8 cellular contexts compared by ENCODE assay signal in genomic region chr15:84477550-84477949, GRCh38.
DNase-seq lines count a peak whose midpoint lies in the region; ATAC-seq, FAIRE-seq and TF ChIP-seq lines count a peak whose summit lies in the region.
"Not testable (repeated sequence)": the region's sequence is repeated elsewhere in the genome, so short reads cannot be mapped to it uniquely, and the experiment has no call there.

No MANE protein-coding gene starts in this region.

- H3K4me1 Mint-ChIP-seq in activated naive CD8-positive, alpha-beta T cell treated with anti-CD3 and anti-CD28 coated beads, Interleukin-2, amount 50 U/mL, for 24 hours; stimulated activated naive CD8-positive, alpha-beta T cell treated with anti-CD3 and anti-CD28 coated beads, Interleukin-15, amount 100 ng/mL, for 72 hours: not testable (repeated sequence)

- not testable (repeated sequence) for H3K27ac ChIP-seq in HCT116 (ENCODE audit: low read depth, low read length); PC-3 (ENCODE audit: low read length); HepG2 (ENCODE audit: extremely low read length, insufficient read depth, low read length)

- H3F3A ChIP-seq in PC-3 (ENCODE audit: low read length, unreplicated experiment): not testable (repeated sequence)

- not testable (repeated sequence) for TF ChIP-seq POLR2A in GM18505 (IDR thresholded peaks at IDR 0.05; ENCODE audit: borderline replicate concordance, extremely low read depth, insufficient read depth, insufficient read length); HCT116 (IDR thresholded peaks at IDR 0.05; ENCODE audit: borderline replicate concordance, extremely low read depth, insufficient read depth, insufficient read length); HepG2 (IDR thresholded peaks at IDR 0.05; ENCODE audit: insufficient read depth in 1 of 2, low read depth in 2 of 2, low read length in 2 of 2)

- not testable (repeated sequence) for H2AFZ ChIP-seq in HCT116 (ENCODE audit: low read depth, low read length, poor library complexity, severe bottlenecking); PC-3 (ENCODE audit: low read length); HepG2 (ENCODE audit: low read length)

- H3K36me3 ChIP-seq in HCT116 (ENCODE audit: control insufficient read depth in 1 of 2, insufficient read depth in 2 of 2, low read length in 2 of 2); PC-3 (ENCODE audit: low read depth, low read length); HepG2 (replicated peaks in 1 of 2; ENCODE audit: control insufficient read depth in 1 of 2, insufficient read depth in 2 of 2, low read length in 2 of 2): not testable (repeated sequence)

- not testable (repeated sequence) for H3K27me3 Mint-ChIP-seq in activated naive CD8-positive, alpha-beta T cell treated with anti-CD3 and anti-CD28 coated beads, Interleukin-2, amount 50 U/mL, for 24 hours; stimulated activated naive CD8-positive, alpha-beta T cell treated with anti-CD3 and anti-CD28 coated beads, Interleukin-15, amount 100 ng/mL, for 72 hours

- WGBS in HepG2 (ENCODE audit: low lambda C conversion rate): no CpG with 5 or more reads among the region's 8 CpGs

- TF ChIP-seq EP300 in HepG2 (IDR thresholded peaks at IDR 0.05; ENCODE audit: low read depth in 2 of 2, low read length in 2 of 2); HepG2 (CRISPR knock-in tag; IDR thresholded peaks at IDR 0.05; ENCODE audit: borderline replicate concordance): not testable (repeated sequence)

- not testable (repeated sequence) for TF ChIP-seq RAD21 in HCT116 (IDR thresholded peaks at IDR 0.05; ENCODE audit: low read depth); HepG2 (CRISPR knock-in tag; IDR thresholded peaks at IDR 0.05)

- ATAC-seq in GM18505 (IDR thresholded peaks at IDR 0.05; ENCODE audit: unreplicated experiment) (peak; percentile 65), GM19468 (IDR thresholded peaks at IDR 0.05; ENCODE audit: extremely low read depth, unreplicated experiment) (peak; percentile 76), HCT116 (peak; percentile 96), HG03066 (IDR thresholded peaks at IDR 0.05; ENCODE audit: low read depth, unreplicated experiment) (peak; percentile 63), PC-3 (peak; percentile 95), HepG2 (peak; percentile 95)
- peak; percentile 96 for ATAC-seq in activated naive CD8-positive, alpha-beta T cell treated with anti-CD3 and anti-CD28 coated beads, Interleukin-2, amount 50 U/mL, for 24 hours
- peak; percentile 83 for ATAC-seq in stimulated activated naive CD8-positive, alpha-beta T cell treated with anti-CD3 and anti-CD28 coated beads, Interleukin-15, amount 100 ng/mL, for 72 hours

- in situ Hi-C loops in HepG2 (cut with HindIII; ENCODE audit: extremely low pct_ligation_motif_present, low pct_unique_long_range_greater_than_20kb): not testable (repeated sequence)

- not testable (repeated sequence) for H3K27ac Mint-ChIP-seq in activated naive CD8-positive, alpha-beta T cell treated with anti-CD3 and anti-CD28 coated beads, Interleukin-2, amount 50 U/mL, for 24 hours; stimulated activated naive CD8-positive, alpha-beta T cell treated with anti-CD3 and anti-CD28 coated beads, Interleukin-15, amount 100 ng/mL, for 72 hours

- not testable (repeated sequence) for H3K4me3 Mint-ChIP-seq in activated naive CD8-positive, alpha-beta T cell treated with anti-CD3 and anti-CD28 coated beads, Interleukin-2, amount 50 U/mL, for 24 hours; stimulated activated naive CD8-positive, alpha-beta T cell treated with anti-CD3 and anti-CD28 coated beads, Interleukin-15, amount 100 ng/mL, for 72 hours

- not testable (repeated sequence) for H3K9me3 ChIP-seq in HCT116 (ENCODE audit: control insufficient read depth in 1 of 2, insufficient read depth in 1 of 2, low read depth in 1 of 2, low read length in 2 of 2); PC-3 (ENCODE audit: low read length); HepG2 (ENCODE audit: low read length)

- POLR2A ChIA-PET in HCT116 (lab: Charles Lee); PC-3 (lab: Charles Lee; ENCODE audit: unreplicated experiment); HepG2 (lab: Yijun Ruan, JAX): not testable (repeated sequence)

- not testable (repeated sequence) for H3K4me3 ChIP-seq in HCT116 (replicated peaks in 1 of 2; ENCODE audit: low read depth in 1 of 2, low read length in 2 of 2); PC-3 (ENCODE audit: low read length); HepG2 (replicated peaks in 1 of 3; ENCODE audit: insufficient read depth in 1 of 3, low read depth in 2 of 3, low read length in 3 of 3)

- CTCF ChIA-PET in HCT116 (lab: Charles Lee); PC-3 (lab: Charles Lee); HepG2 (lab: Yijun Ruan, JAX; ENCODE audit: low intra/inter-chr PET ratio, low total read pairs): not testable (repeated sequence)

- H3K4me1 ChIP-seq in HCT116 (ENCODE audit: control insufficient read depth in 1 of 2, insufficient read depth in 2 of 2, low read length in 2 of 2); PC-3 (ENCODE audit: insufficient read depth, low read length); HepG2 (ENCODE audit: insufficient read depth, low read length): not testable (repeated sequence)

- TF ChIP-seq CTCF in HCT116 (IDR thresholded peaks at IDR 0.05 in 2 of 3, conservative IDR thresholded peaks at IDR 0.05 in 1 of 3; ENCODE audit: borderline replicate concordance in 1 of 3, insufficient read depth in 1 of 3, low read depth in 2 of 3, low read length in 2 of 3); PC-3 (conservative IDR thresholded peaks at IDR 0.05; ENCODE audit: low read depth, low read length); HepG2 (CRISPR knock-in tag; IDR thresholded peaks at IDR 0.05): not testable (repeated sequence)

- not testable (repeated sequence) for FAIRE-seq in HepG2 (lab: Jason Lieb, UNC)

- not testable (repeated sequence) for H4K20me1 ChIP-seq in HCT116 (ENCODE audit: insufficient read depth); PC-3 (ENCODE audit: low read length); HepG2 (ENCODE audit: insufficient read depth, low read length)

- DNase-seq in HCT116 (ENCODE audit: low read depth, low spot score); PC-3; activated naive CD8-positive, alpha-beta T cell treated with anti-CD3 and anti-CD28 coated beads, Interleukin-2, amount 50 U/mL, for 24 hours; HepG2 (ENCODE audit: low spot score); stimulated activated naive CD8-positive, alpha-beta T cell treated with anti-CD3 and anti-CD28 coated beads, Interleukin-15, amount 100 ng/mL, for 72 hours: not testable (repeated sequence)

- intact Hi-C loops in HCT116 (cut with micrococcal nuclease); PC-3 (cut with micrococcal nuclease); HepG2 (cut with micrococcal nuclease; ENCODE audit: unreplicated experiment): not testable (repeated sequence)

- not testable (repeated sequence) for H3K27me3 ChIP-seq in HCT116 (ENCODE audit: insufficient read depth, low read length); PC-3 (ENCODE audit: low read length); HepG2 (ENCODE audit: control insufficient read depth in 1 of 2, insufficient read depth in 2 of 2, low read length in 2 of 2)

- not testable (repeated sequence) for H3K79me2 ChIP-seq in HCT116 (ENCODE audit: insufficient read depth, low read length); PC-3 (ENCODE audit: low read length); HepG2 (ENCODE audit: insufficient read depth, low read length)

- not testable (repeated sequence) for BruUV-seq in HCT116 (replicated peaks; lab: Mats Ljungman, UMichigan); PC-3 (replicated peaks; lab: Mats Ljungman, UMichigan); HepG2 (replicated peaks; lab: Mats Ljungman, UMichigan)

- H3K9me3 Mint-ChIP-seq in activated naive CD8-positive, alpha-beta T cell treated with anti-CD3 and anti-CD28 coated beads, Interleukin-2, amount 50 U/mL, for 24 hours; stimulated activated naive CD8-positive, alpha-beta T cell treated with anti-CD3 and anti-CD28 coated beads, Interleukin-15, amount 100 ng/mL, for 72 hours: not testable (repeated sequence)

- not testable (repeated sequence) for H3K36me3 Mint-ChIP-seq in activated naive CD8-positive, alpha-beta T cell treated with anti-CD3 and anti-CD28 coated beads, Interleukin-2, amount 50 U/mL, for 24 hours (ENCODE audit: low read depth)

- RAD21 ChIA-PET in HCT116 (lab: Charles Lee; ENCODE audit: low non-redundant PET in 1 of 2, low total read pairs in 2 of 2, uncharacterized antibody in 2 of 2, unreplicated experiment in 2 of 2): not testable (repeated sequence)

- H3K9ac ChIP-seq in HCT116 (ENCODE audit: low read length); PC-3 (ENCODE audit: low read length); HepG2 (ENCODE audit: insufficient read depth, low read depth, low read length): not testable (repeated sequence)

- H3K4me2 ChIP-seq in HCT116 (ENCODE audit: low read length); PC-3 (ENCODE audit: low read length); HepG2 (ENCODE audit: low read depth, low read length): not testable (repeated sequence)

- H3K9me2 ChIP-seq in HCT116 (ENCODE audit: insufficient read depth); PC-3 (replicated peaks; ENCODE audit: low read length): not testable (repeated sequence)
